Comparison of ENCODE assay signal across 23 cellular contexts in the genomic region with DNA sequence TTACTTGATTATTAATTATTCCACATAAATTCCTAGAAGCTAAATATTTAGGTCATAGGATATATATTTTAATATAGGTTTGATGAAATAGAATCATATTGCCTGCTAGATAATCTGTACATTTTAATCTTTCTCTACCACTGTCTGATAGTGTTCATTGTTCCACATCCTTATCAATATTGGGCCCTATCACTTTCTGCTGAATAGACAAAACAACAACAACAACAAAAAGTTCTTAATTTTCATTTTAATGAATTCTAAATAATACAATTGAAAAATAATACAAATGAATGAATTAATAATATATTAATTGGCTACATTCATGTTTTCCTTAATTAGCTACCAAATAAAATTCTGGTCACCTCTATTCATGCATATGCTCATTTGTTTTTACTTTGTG.
"Had no signal": no experiment of that assay in that cellular context is flagged by ENCODE, and none has a peak within 500 bp of the region (broad histone marks: within the 10 kb centered on the region; RNA-seq: fewer than 3 reads in every experiment).

No MANE protein-coding gene starts in this region.

- H3K4me3 ChIP-seq: coronary artery, dorsolateral prefrontal cortex, esophagus muscularis mucosa, gastrocnemius medialis, heart right ventricle, left lung, lower lobe of right lung, mucosa of descending colon had no signal

- DNase-seq: dermis blood vessel endothelial cell; dorsolateral prefrontal cortex; effector CD4-positive, alpha-beta T cell; effector memory CD4-positive, alpha-beta T cell; foreskin keratinocyte; gastrocnemius medialis; glutamatergic neuron; head of caudate nucleus; heart right ventricle; hippocampal formation; islet precursor cell; kidney; kidney glomerular epithelial cell; left lung; left ventricle myocardium superior; lower lobe of right lung; mesenchymal stem cell; mucosa of descending colon; naive B cell; naive thymus-derived CD8-positive, alpha-beta T cell had no signal

- H3K36me3 ChIP-seq: esophagus muscularis mucosa, gastrocnemius medialis, heart right ventricle, left lung, lower lobe of right lung had no signal

- H3K27me3 ChIP-seq: dorsolateral prefrontal cortex, esophagus muscularis mucosa, foreskin keratinocyte, gastrocnemius medialis, heart right ventricle, left lung had no signal

- FAIRE-seq: endothelial cell of umbilical vein had no signal

- ATAC-seq: foreskin keratinocyte; gastrocnemius medialis; heart right ventricle; left lung; left ventricle myocardium superior; lower lobe of right lung; mucosa of descending colon; naive thymus-derived CD8-positive, alpha-beta T cell had no signal

- H3K9me3 ChIP-seq: esophagus muscularis mucosa, gastrocnemius medialis, heart right ventricle, left lung, lower lobe of right lung, mucosa of descending colon had no signal

- H3K4me1 ChIP-seq: esophagus muscularis mucosa, foreskin keratinocyte, heart right ventricle, left lung, lower lobe of right lung had no signal

- H3K27ac ChIP-seq: coronary artery, dorsolateral prefrontal cortex, esophagus muscularis mucosa, foreskin keratinocyte, gastrocnemius medialis, heart right ventricle, left lung, lower lobe of right lung had no signal
